ENCODE assay signal across 8 cellular contexts in the genomic region with DNA sequence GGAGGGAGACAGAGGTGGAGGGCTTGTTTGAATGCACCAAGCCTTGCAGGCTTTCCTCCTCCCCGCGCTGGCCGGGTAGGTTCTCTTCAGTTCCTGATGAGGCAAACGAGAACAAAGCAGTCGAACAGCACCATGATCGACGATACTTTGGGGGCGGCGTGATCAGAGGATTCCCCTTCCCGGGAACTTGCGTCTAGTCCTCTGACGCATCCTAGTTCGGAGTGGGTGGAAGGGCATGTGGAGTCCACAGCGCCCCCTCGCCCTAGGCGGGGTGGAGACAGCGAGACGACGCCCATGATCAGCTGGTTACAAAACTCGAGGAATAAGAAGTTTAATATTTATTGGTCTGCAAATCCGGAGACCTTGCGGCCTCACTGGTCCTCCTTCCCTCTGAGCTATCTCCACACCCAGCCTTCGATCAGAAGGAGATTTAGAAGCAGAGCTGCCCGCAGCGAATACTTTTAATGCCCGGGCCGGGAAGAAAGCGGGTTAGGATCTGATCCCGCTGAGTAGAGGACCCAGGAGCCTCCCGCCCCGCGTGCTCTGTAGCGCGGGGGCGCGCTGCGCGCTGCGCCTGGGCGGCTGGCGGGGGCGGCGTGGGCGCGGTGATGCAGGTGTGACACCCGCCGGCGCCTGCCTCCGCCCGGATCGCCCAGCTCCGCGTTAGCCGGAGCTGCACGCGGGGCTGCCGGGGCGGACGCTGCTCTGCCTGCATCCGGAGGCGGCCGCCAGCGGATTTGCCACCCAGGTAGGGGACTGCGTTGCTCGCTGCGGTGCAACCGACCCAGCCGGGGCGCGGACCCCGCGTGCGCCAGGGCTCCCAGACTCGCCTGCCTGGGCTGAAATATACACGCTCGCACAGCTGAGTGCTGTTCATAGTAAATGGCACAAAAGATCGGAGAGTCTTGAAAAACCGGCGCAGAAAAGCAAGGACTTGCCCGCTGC. TPM values are rescaled to one million over a fixed set of nuclear protein-coding genes. Genes with fewer than 3 reads are reported as not detected.
A peak's percentile ranks its signal among the peaks of the same experiment; 100 is the strongest.
DNase-seq lines count a peak whose midpoint lies in the region; ATAC-seq and TF ChIP-seq lines count a peak whose summit lies in the region.

A gene with protein sequence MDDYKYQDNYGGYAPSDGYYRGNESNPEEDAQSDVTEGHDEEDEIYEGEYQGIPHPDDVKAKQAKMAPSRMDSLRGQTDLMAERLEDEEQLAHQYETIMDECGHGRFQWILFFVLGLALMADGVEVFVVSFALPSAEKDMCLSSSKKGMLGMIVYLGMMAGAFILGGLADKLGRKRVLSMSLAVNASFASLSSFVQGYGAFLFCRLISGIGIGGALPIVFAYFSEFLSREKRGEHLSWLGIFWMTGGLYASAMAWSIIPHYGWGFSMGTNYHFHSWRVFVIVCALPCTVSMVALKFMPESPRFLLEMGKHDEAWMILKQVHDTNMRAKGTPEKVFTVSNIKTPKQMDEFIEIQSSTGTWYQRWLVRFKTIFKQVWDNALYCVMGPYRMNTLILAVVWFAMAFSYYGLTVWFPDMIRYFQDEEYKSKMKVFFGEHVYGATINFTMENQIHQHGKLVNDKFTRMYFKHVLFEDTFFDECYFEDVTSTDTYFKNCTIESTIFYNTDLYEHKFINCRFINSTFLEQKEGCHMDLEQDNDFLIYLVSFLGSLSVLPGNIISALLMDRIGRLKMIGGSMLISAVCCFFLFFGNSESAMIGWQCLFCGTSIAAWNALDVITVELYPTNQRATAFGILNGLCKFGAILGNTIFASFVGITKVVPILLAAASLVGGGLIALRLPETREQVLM (plus strand): TSS at position 642 of the 945 bp plus-strand sequence. CDS start 126,007 bp downstream, outside the sequence.

- peaks cover 0 to 10% (median 0%) of the 10 kb centered on the region in 11 experiments; a peak in 2 of 22 replicates for H4K20me1 ChIP-seq in BLaER1 treated with 17β-estradiol and CSF1 and Interleukin-3, amounts not matched to agents 10 nM and 100 nM

- CTCF ChIA-PET in activated CD8-positive, alpha-beta T cell treated with anti-CD3 and anti-CD28 coated beads, Interleukin-2, amount 10 ng/mL, durations not matched to agents 7 days and 5 days (lab: Charles Lee): interaction anchor here (0.6 to 2.4 kb wide), 6 partner anchors 13 to 202 kb away, joined by 3 to 9 read pairs (median 3); a partner anchor contains a TSS

- peaks cover 0 to 17% (median 14%) of the 10 kb centered on the region in 10 experiments; a peak in 17 of 20 replicates for H3K4me1 ChIP-seq in BLaER1 treated with 17β-estradiol and CSF1 and Interleukin-3, amounts not matched to agents 10 nM and 100 nM
- H3K4me1 ChIP-seq in endodermal cell (ENCODE audit: control insufficient read depth, insufficient read depth, low read length) (peaks cover 6% of the 10 kb centered on the region), mononuclear cell (ENCODE audit: insufficient read depth, low read length) (peaks cover 18% of the 10 kb centered on the region)

- peak within 1 kb of the TSS; percentile 48 to 70 (median 61) for H3K4me3 ChIP-seq in BLaER1 treated with 17β-estradiol and CSF1 and Interleukin-3, amounts not matched to agents 10 nM and 100 nM
- H3K4me3 ChIP-seq in endodermal cell (ENCODE audit: low read length): peak within 1 kb of the TSS; percentile 79
- H3K4me3 ChIP-seq in mononuclear cell (ENCODE audit: low read length): peak within 1 kb of the TSS; percentile 16

- peaks cover 16% of the 10 kb centered on the region for H3K4me1 Mint-ChIP-seq in activated CD8-positive, alpha-beta T cell treated with anti-CD3 and anti-CD28 coated beads, Interleukin-2, amount 10 ng/mL, durations not matched to agents 7 days and 5 days (ENCODE audit: low read depth)
- H3K4me1 Mint-ChIP-seq in endodermal cell: peaks cover 18% of the 10 kb centered on the region
- peaks cover 28% of the 10 kb centered on the region for H3K4me1 Mint-ChIP-seq in stimulated activated effector memory CD8-positive, alpha-beta T cell treated with anti-CD3 and anti-CD28 coated beads, Interleukin-12 subunit alpha, Interleukin-12 subunit beta, amount 100 ng/mL, for 72 hours

- peaks cover 52 to 67% (median 58%) of the 10 kb centered on the region in 11 experiments for H3K27me3 ChIP-seq in BLaER1 treated with 17β-estradiol and CSF1 and Interleukin-3, amounts not matched to agents 10 nM and 100 nM
- H3K27me3 ChIP-seq in endodermal cell (ENCODE audit: control insufficient read depth, insufficient read depth, low read length, poor library complexity, severe bottlenecking) (peaks cover 98% of the 10 kb centered on the region), mononuclear cell (ENCODE audit: insufficient read depth, low read length) (peaks cover 86% of the 10 kb centered on the region)

- peak; percentile 59 for TF ChIP-seq CTCF in endodermal cell (conservative IDR thresholded peaks at IDR 0.05)

- H3K27me3 Mint-ChIP-seq in activated CD8-positive, alpha-beta T cell treated with anti-CD3 and anti-CD28 coated beads, Interleukin-2, amount 10 ng/mL, durations not matched to agents 7 days and 5 days (ENCODE audit: low read depth): peaks cover 66% of the 10 kb centered on the region
- H3K27me3 Mint-ChIP-seq in endodermal cell (ENCODE audit: insufficient read depth): peaks cover 93% of the 10 kb centered on the region

- H3K4me2 ChIP-seq in BLaER1 treated with 17β-estradiol and CSF1 and Interleukin-3, amounts not matched to agents 10 nM and 100 nM: peak within 1 kb of the TSS; percentile 91 to 99 (median 97)

- peak within 1 kb of the TSS in 10 of 11 experiments; percentile 16 to 59 (median 35); a peak in 13 of 22 replicates for H3K9ac ChIP-seq in BLaER1 treated with 17β-estradiol and CSF1 and Interleukin-3, amounts not matched to agents 10 nM and 100 nM
- H3K9ac ChIP-seq in endodermal cell (ENCODE audit: extremely low read depth, low read length, poor library complexity, severe bottlenecking): no peak within 1 kb of the TSS

- peaks cover 0 to 12% (median 3%) of the 10 kb centered on the region in 11 experiments; a peak in 5 of 22 replicates for H3K9me3 ChIP-seq in BLaER1 treated with 17β-estradiol and CSF1 and Interleukin-3, amounts not matched to agents 10 nM and 100 nM (replicated peaks in 1 of 11)
- H3K9me3 ChIP-seq in endodermal cell (ENCODE audit: control insufficient read depth, low read length) (peaks cover 4% of the 10 kb centered on the region), mononuclear cell (ENCODE audit: low read depth, low read length) (no peaks in the 10 kb centered on the region)

- 2 to 4% methylated on average over 24 to 80 of the region's 80 CpGs for WGBS in endodermal cell (ENCODE audit: insufficient coverage in 1 of 2, insufficient read length in 1 of 2), 2 experiments

- DNase-seq in NCI-H1417 (lab: John Stamatoyannopoulos, UW) (peak; percentile 69 to 91 (median 87)), endodermal cell (peak; percentile 85), GOT3 (lab: John Stamatoyannopoulos, UW) (no peak)
- peak; percentile 60 for DNase-seq in activated CD8-positive, alpha-beta T cell treated with anti-CD3 and anti-CD28 coated beads, Interleukin-2, amount 10 ng/mL, durations not matched to agents 7 days and 5 days
- DNase-seq in stimulated activated effector memory CD8-positive, alpha-beta T cell treated with anti-CD3 and anti-CD28 coated beads, Interleukin-12 subunit alpha, Interleukin-12 subunit beta, amount 100 ng/mL, for 72 hours (ENCODE audit: low spot score in 2 of 2): peak; percentile 19 to 62

- ATAC-seq in GM21360 (IDR thresholded peaks at IDR 0.05; ENCODE audit: unreplicated experiment): peak; percentile 81
- peak; percentile 94 for ATAC-seq in activated CD8-positive, alpha-beta T cell treated with anti-CD3 and anti-CD28 coated beads, Interleukin-2, amount 10 ng/mL, durations not matched to agents 7 days and 5 days
- ATAC-seq in stimulated activated effector memory CD8-positive, alpha-beta T cell treated with anti-CD3 and anti-CD28 coated beads, Interleukin-12 subunit alpha, Interleukin-12 subunit beta, amount 100 ng/mL, for 72 hours: peak; percentile 87

- H3K36me3 ChIP-seq in BLaER1 treated with 17β-estradiol and CSF1 and Interleukin-3, amounts not matched to agents 10 nM and 100 nM: no peaks in the 10 kb centered on the region
- no peaks in the 10 kb centered on the region for H3K36me3 ChIP-seq in endodermal cell (ENCODE audit: control insufficient read depth, insufficient read depth, low read length)

- peak within 1 kb of the TSS; percentile 75 for H3K4me3 Mint-ChIP-seq in activated CD8-positive, alpha-beta T cell treated with anti-CD3 and anti-CD28 coated beads, Interleukin-2, amount 10 ng/mL, durations not matched to agents 7 days and 5 days
- H3K4me3 Mint-ChIP-seq in endodermal cell: peak within 1 kb of the TSS; percentile 55
- peak within 1 kb of the TSS; percentile 71 for H3K4me3 Mint-ChIP-seq in stimulated activated effector memory CD8-positive, alpha-beta T cell treated with anti-CD3 and anti-CD28 coated beads, Interleukin-12 subunit alpha, Interleukin-12 subunit beta, amount 100 ng/mL, for 72 hours

- peak within 1 kb of the TSS; percentile 49 for H3K27ac Mint-ChIP-seq in activated CD8-positive, alpha-beta T cell treated with anti-CD3 and anti-CD28 coated beads, Interleukin-2, amount 10 ng/mL, durations not matched to agents 7 days and 5 days
- H3K27ac Mint-ChIP-seq in endodermal cell: no peak within 1 kb of the TSS
- no peak within 1 kb of the TSS for H3K27ac Mint-ChIP-seq in stimulated activated effector memory CD8-positive, alpha-beta T cell treated with anti-CD3 and anti-CD28 coated beads, Interleukin-12 subunit alpha, Interleukin-12 subunit beta, amount 100 ng/mL, for 72 hours

- no peaks in the 10 kb centered on the region for H3K9me3 Mint-ChIP-seq in activated CD8-positive, alpha-beta T cell treated with anti-CD3 and anti-CD28 coated beads, Interleukin-2, amount 10 ng/mL, durations not matched to agents 7 days and 5 days (ENCODE audit: insufficient read depth)
- no peaks in the 10 kb centered on the region for H3K9me3 Mint-ChIP-seq in endodermal cell
- H3K9me3 Mint-ChIP-seq in stimulated activated effector memory CD8-positive, alpha-beta T cell treated with anti-CD3 and anti-CD28 coated beads, Interleukin-12 subunit alpha, Interleukin-12 subunit beta, amount 100 ng/mL, for 72 hours: no peaks in the 10 kb centered on the region

- H3K27ac ChIP-seq in BLaER1 treated with 17β-estradiol and CSF1 and Interleukin-3, amounts not matched to agents 10 nM and 100 nM: no peak within 1 kb of the TSS
- no peak within 1 kb of the TSS for H3K27ac ChIP-seq in endodermal cell (ENCODE audit: low read depth, low read length)

- POLR2A ChIA-PET in activated CD8-positive, alpha-beta T cell treated with anti-CD3 and anti-CD28 coated beads, Interleukin-2, amount 10 ng/mL, durations not matched to agents 7 days and 5 days (lab: Charles Lee): no interaction called here

- H3K36me3 Mint-ChIP-seq in activated CD8-positive, alpha-beta T cell treated with anti-CD3 and anti-CD28 coated beads, Interleukin-2, amount 10 ng/mL, durations not matched to agents 7 days and 5 days (ENCODE audit: low read depth): no peaks in the 10 kb centered on the region
- H3K36me3 Mint-ChIP-seq in endodermal cell (ENCODE audit: low read depth): no peaks in the 10 kb centered on the region
- H3K36me3 Mint-ChIP-seq in stimulated activated effector memory CD8-positive, alpha-beta T cell treated with anti-CD3 and anti-CD28 coated beads, Interleukin-12 subunit alpha, Interleukin-12 subunit beta, amount 100 ng/mL, for 72 hours: no peaks in the 10 kb centered on the region

RNA-seq across cellular contexts. Expression of the gene that starts here (rescaled TPM):
- not detected for total RNA-seq in activated CD8-positive, alpha-beta T cell treated with anti-CD3 and anti-CD28 coated beads, Interleukin-2, amount 10 ng/mL, durations not matched to agents 7 days and 5 days
- total RNA-seq in endodermal cell (1 to 10 TPM; 6.5 to 8.8 TPM), mononuclear cell (under 0.01 TPM)
- 0.18 TPM for polyA plus RNA-seq in endodermal cell (2013, experiment 1 of 2)
- polyA plus RNA-seq in endodermal cell (2013, experiment 2 of 2): 0.17 TPM

Comparison
In these comparisons a context has a peak if more than half of its experiments do, and no peak if none do; other contexts are left out.
1. Peak in DNase-seq and ATAC-seq in activated CD8-positive, alpha-beta T cell treated with anti-CD3 and anti-CD28 coated beads, Interleukin-2, amount 10 ng/mL, durations not matched to agents 7 days and 5 days; RNA of the gene not detected or under 1 TPM.
2. H3K4me3 ChIP-seq: peak in every context shown above with its lines; median percentile 79 in endodermal cell; 61 in BLaER1 treated with 17β-estradiol and CSF1 and Interleukin-3, amounts not matched to agents 10 nM and 100 nM; 16 in mononuclear cell.